Comparison of ENCODE assay signal across 19 cellular contexts in genomic region chrY:19410980-19411766, GRCh38.
"Had no signal": no experiment of that assay in that cellular context is flagged by ENCODE, and none has a peak within 500 bp of the region (broad histone marks: within the 10 kb centered on the region; RNA-seq: fewer than 3 reads in every experiment).

No MANE protein-coding gene starts in this region.

- DNase-seq: activated CD4-positive, alpha-beta T cell treated with anti-CD3 and anti-CD28 coated beads for 36 hours; activated CD4-positive, alpha-beta T cell treated with anti-CD3 and anti-CD28 coated beads, Interleukin-2, amount 50 U/mL, for 48 hours; activated gamma-delta T cell treated with Interleukin-2 at 50 U/mL for 16 hours; activated T-cell treated with anti-CD3 and anti-CD28 coated beads for 4 hours; adrenal gland; cerebellar nuclear complex; cortex of kidney; transverse colon had no signal

- H3K4me2 ChIP-seq: hepatocyte had no signal

- H3K27me3 ChIP-seq: adrenal gland, breast epithelium, esophagus muscularis mucosa, hepatocyte, suprapubic skin, transverse colon, vagina had no signal

- H3K4me1 ChIP-seq: adrenal gland, breast epithelium, esophagus muscularis mucosa, parathyroid adenoma, suprapubic skin, transverse colon, vagina had no signal

- H3K27ac ChIP-seq: adrenal gland, breast epithelium, esophagus muscularis mucosa, hepatocyte, parathyroid adenoma, suprapubic skin, transverse colon, vagina had no signal

- H3K4me1 Mint-ChIP-seq: mesothelial cell of epicardium, nephron had no signal

- H3K4me3 ChIP-seq: adrenal gland, breast epithelium, esophagus muscularis mucosa, hepatocyte, lung, suprapubic skin, transverse colon, vagina had no signal

- H3K9me3 ChIP-seq: adrenal gland, breast epithelium, esophagus muscularis mucosa, suprapubic skin, transverse colon, vagina had no signal

- H3K4me3 Mint-ChIP-seq: activated CD4-positive, alpha-beta T cell treated with anti-CD3 and anti-CD28 coated beads for 36 hours; activated T-helper 1 cell treated with anti-CD3 and anti-CD28 coated beads, Interleukin-12 subunit alpha, Interleukin-12 subunit beta, Interleukin-2, Interleukin-4 antibody, amounts not matched to agents 30 ng/mL and 10 ng/mL and 1 ng/mL, durations not matched to agents 14 hours and 24 hours and 36 hours; mesothelial cell of epicardium; nephron; stimulated activated naive CD8-positive, alpha-beta T cell treated with anti-CD3 and anti-CD28 coated beads, Interleukin-15, Interleukin-2, amounts not matched to agents 100 ng/mL and 50 ng/mL, for 24 hours had no signal

- H3K9me3 Mint-ChIP-seq: activated T-helper 1 cell treated with anti-CD3 and anti-CD28 coated beads, Interleukin-12 subunit alpha, Interleukin-12 subunit beta, Interleukin-2, Interleukin-4 antibody, amounts not matched to agents 30 ng/mL and 10 ng/mL and 1 ng/mL, durations not matched to agents 14 hours and 24 hours and 36 hours; mesothelial cell of epicardium; nephron; stimulated activated naive CD8-positive, alpha-beta T cell treated with anti-CD3 and anti-CD28 coated beads, Interleukin-15, Interleukin-2, amounts not matched to agents 100 ng/mL and 50 ng/mL, for 24 hours had no signal

- H2AFZ ChIP-seq: hepatocyte, parathyroid adenoma had no signal

- H3K9ac ChIP-seq: parathyroid adenoma had no signal

- H3K27me3 Mint-ChIP-seq: activated CD4-positive, alpha-beta T cell treated with anti-CD3 and anti-CD28 coated beads for 36 hours; stimulated activated naive CD8-positive, alpha-beta T cell treated with anti-CD3 and anti-CD28 coated beads, Interleukin-15, Interleukin-2, amounts not matched to agents 100 ng/mL and 50 ng/mL, for 24 hours had no signal

- H3K27ac Mint-ChIP-seq: activated CD4-positive, alpha-beta T cell treated with anti-CD3 and anti-CD28 coated beads for 36 hours; activated T-helper 1 cell treated with anti-CD3 and anti-CD28 coated beads, Interleukin-12 subunit alpha, Interleukin-12 subunit beta, Interleukin-2, Interleukin-4 antibody, amounts not matched to agents 30 ng/mL and 10 ng/mL and 1 ng/mL, durations not matched to agents 14 hours and 24 hours and 36 hours; mesothelial cell of epicardium; nephron; stimulated activated naive CD8-positive, alpha-beta T cell treated with anti-CD3 and anti-CD28 coated beads, Interleukin-15, Interleukin-2, amounts not matched to agents 100 ng/mL and 50 ng/mL, for 24 hours had no signal

- H3K36me3 Mint-ChIP-seq: mesothelial cell of epicardium had no signal

- H3K79me2 ChIP-seq: hepatocyte, parathyroid adenoma had no signal

- H3K36me3 ChIP-seq: adrenal gland, breast epithelium, esophagus muscularis mucosa, suprapubic skin, transverse colon, vagina had no signal
